ENCODE assay signal across 27 cellular contexts in the genomic region with DNA sequence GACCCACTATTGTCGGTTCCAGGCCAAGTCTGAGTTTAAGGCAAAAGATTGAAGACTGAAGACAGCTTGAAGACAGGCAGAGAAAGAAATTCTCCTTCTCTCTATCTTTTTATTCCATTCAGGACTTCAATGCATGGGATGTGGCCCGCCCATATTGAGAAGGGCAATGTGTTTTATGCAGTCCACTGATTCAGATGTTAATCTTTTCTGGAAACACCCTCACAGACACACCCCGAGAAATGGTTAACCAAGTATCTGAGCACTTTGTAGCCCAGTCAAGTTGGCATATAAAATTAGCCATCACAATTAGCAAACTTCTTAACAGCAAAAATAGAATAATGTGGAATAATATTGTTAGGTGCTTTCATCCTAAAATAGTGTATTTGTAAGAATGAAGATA.
DNase-seq lines count a peak whose midpoint lies in the region; ATAC-seq, FAIRE-seq and TF ChIP-seq lines count a peak whose summit lies in the region.
"Had no signal": no experiment of that assay in that cellular context is flagged by ENCODE, and none has a peak within 500 bp of the region (broad histone marks: within the 10 kb centered on the region; RNA-seq: fewer than 3 reads in every experiment).

No MANE protein-coding gene starts in this region.

- WGBS in small intestine, 3 donors = 75 to 82% (median 79%) methylated on average over 3 of the region's 3 CpGs

- FAIRE-seq in small intestine (lab: Jason Lieb, UNC) = no peak
- FAIRE-seq: A204.1, G401.6, GM12891, GM19239 had no signal

- TF ChIP-seq CTCF in mucosa of descending colon (IDR thresholded peaks at IDR 0.05) = no peak
- no peak for TF ChIP-seq CTCF in Caco-2 (IDR thresholded peaks at IDR 0.05; ENCODE audit: insufficient read depth in 1 of 2, low read depth in 1 of 2, low read length in 1 of 2, severe bottlenecking in 1 of 2, unreplicated experiment in 1 of 2)

- no peak overlapping the region for H3K27ac ChIP-seq in small intestine (ENCODE audit: low read depth in 1 of 2, low read length in 1 of 2)
- H3K27ac ChIP-seq: BLaER1 had no signal

- H3K36me3 Mint-ChIP-seq in Caco-2 (ENCODE audit: insufficient read depth, unreplicated experiment) = no peaks in the 10 kb centered on the region
- H3K36me3 Mint-ChIP-seq: CD14-positive monocyte; CD4-positive, alpha-beta memory T cell; CD4-positive, CD25-positive, alpha-beta regulatory T cell; CD8-positive, alpha-beta memory T cell had no signal

- peak; percentile 30 for DNase-seq in kidney tubule cell (ENCODE audit: low spot score)
- DNase-seq in mucosa of descending colon = no peak
- DNase-seq in renal cortical epithelial cell (ENCODE audit: low read depth) = peak; percentile 59
- DNase-seq in small intestine = peak; percentile 15
- DNase-seq in NK-92 (lab: John Stamatoyannopoulos, UW; ENCODE audit: unreplicated experiment) = no peak
- no peak for DNase-seq in Caco-2
- DNase-seq in left cardiac atrium = no peak
- no peak for DNase-seq in NCI-H774 (lab: John Stamatoyannopoulos, UW)
- DNase-seq: 8988T; ACHN; BE2C; C1 segment of cervical spinal cord; CD4-positive, alpha-beta memory T cell; CD4-positive, CD25-positive, alpha-beta regulatory T cell; CD8-positive, alpha-beta memory T cell; COR-L47; DMS 273 treated with DMSO at 0.1 percent for 48 hours; DMS153; DMS53; DMS79 treated with DMSO at 0.1 percent for 48 hours; GF-D8 had no signal

- no peaks in the 10 kb centered on the region for H3K9me3 ChIP-seq in mucosa of descending colon
- no peaks in the 10 kb centered on the region for H3K9me3 ChIP-seq in small intestine (ENCODE audit: control insufficient read depth, low read depth)
- H3K9me3 ChIP-seq in Caco-2 = no peaks in the 10 kb centered on the region; the same call in 1 of the 2 replicates
- H3K9me3 ChIP-seq: BE2C, BLaER1 had no signal

- H3K9me3 Mint-ChIP-seq in Caco-2 (ENCODE audit: unreplicated experiment) = no peaks in the 10 kb centered on the region
- H3K9me3 Mint-ChIP-seq: CD4-positive, alpha-beta memory T cell had no signal

- POLR2A ChIA-PET in Caco-2 (lab: Charles Lee) = no interaction called here

- no peaks in the 10 kb centered on the region for H3K36me3 ChIP-seq in mucosa of descending colon (ENCODE audit: low read depth)
- H3K36me3 ChIP-seq in small intestine (ENCODE audit: control insufficient read depth in 2 of 2, insufficient read depth in 2 of 2, low read length in 2 of 2) = no peaks in the 10 kb centered on the region
- no peaks in the 10 kb centered on the region for H3K36me3 ChIP-seq in Caco-2 (ENCODE audit: control insufficient read depth, insufficient read depth, low read length)
- H3K36me3 ChIP-seq: BE2C, BLaER1 had no signal

- no peaks in the 10 kb centered on the region for H3K4me1 Mint-ChIP-seq in Caco-2 (ENCODE audit: low read depth, unreplicated experiment)
- H3K4me1 Mint-ChIP-seq: CD14-positive monocyte; CD4-positive, alpha-beta memory T cell; CD4-positive, CD25-positive, alpha-beta regulatory T cell; CD8-positive, alpha-beta memory T cell had no signal

- ATAC-seq in mucosa of descending colon = peak; percentile 60
- ATAC-seq in left cardiac atrium = no peak

- CTCF ChIA-PET in Caco-2 (lab: Charles Lee) = no interaction called here

- no peaks in the 10 kb centered on the region for H3K4me1 ChIP-seq in mucosa of descending colon (ENCODE audit: low read depth)
- no peaks in the 10 kb centered on the region for H3K4me1 ChIP-seq in small intestine (ENCODE audit: control insufficient read depth in 2 of 2, insufficient read depth in 1 of 2, low read depth in 1 of 2, low read length in 1 of 2)
- H3K4me1 ChIP-seq in Caco-2 = no peaks in the 10 kb centered on the region
- H3K4me1 ChIP-seq: BE2C, BLaER1 had no signal

- H3K27ac Mint-ChIP-seq in Caco-2 (ENCODE audit: unreplicated experiment) = no peak overlapping the region
- H3K27ac Mint-ChIP-seq: CD4-positive, alpha-beta memory T cell; CD4-positive, CD25-positive, alpha-beta regulatory T cell had no signal

- H3K27me3 ChIP-seq in small intestine (ENCODE audit: control insufficient read depth in 2 of 2, insufficient read depth in 2 of 2, low read length in 2 of 2) (no peaks in the 10 kb centered on the region), Caco-2 (replicated peaks; ENCODE audit: control insufficient read depth, insufficient read depth, low read length) (no peaks in the 10 kb centered on the region)
- H3K27me3 ChIP-seq: BE2C, BLaER1 had no signal

- no peaks in the 10 kb centered on the region for H3K27me3 Mint-ChIP-seq in Caco-2 (ENCODE audit: insufficient read depth, unreplicated experiment)

- H3K4me3 ChIP-seq in mucosa of descending colon (no peak overlapping the region), small intestine (ENCODE audit: low read depth in 1 of 2, low read length in 2 of 2) (no peak overlapping the region), Caco-2 (ENCODE audit: low read depth, low read length) (no peak overlapping the region)
- H3K4me3 ChIP-seq: BLaER1 had no signal

- no peak overlapping the region for H3K4me3 Mint-ChIP-seq in Caco-2 (ENCODE audit: unreplicated experiment)
- H3K4me3 Mint-ChIP-seq: CD14-positive monocyte; CD4-positive, alpha-beta memory T cell; CD4-positive, CD25-positive, alpha-beta regulatory T cell; CD8-positive, alpha-beta memory T cell had no signal

- no TSS peak for BruUV-seq in Caco-2 (replicated peaks; lab: Mats Ljungman, UMichigan)

- intact Hi-C loops in mucosa of descending colon (cut with DNase I, micrococcal nuclease) (no loop called here), Caco-2 (cut with micrococcal nuclease; ENCODE audit: unreplicated experiment) (no loop called here), left cardiac atrium (cut with DNase I) (no loop called here)

Comparison
In these comparisons a context has a peak if more than half of its experiments do, and no peak if none do; other contexts are left out.
1. DNase-seq: peak in kidney tubule cell (single experiment), renal cortical epithelial cell (single experiment) and small intestine (single experiment); none in mucosa of descending colon (0 of 3), NK-92 (single experiment), Caco-2 (0 of 2), left cardiac atrium (single experiment) and NCI-H774 (single experiment).